28 cellular contexts compared by ENCODE assay signal in genomic region chr2:40874380-40874779, GRCh38.
A peak's percentile ranks its signal among the peaks of the same experiment; 100 is the strongest.
DNase-seq lines count a peak whose midpoint lies in the region; FAIRE-seq and TF ChIP-seq lines count a peak whose summit lies in the region.
"Had no signal": no experiment of that assay in that cellular context is flagged by ENCODE, and none has a peak within 500 bp of the region (broad histone marks: within the 10 kb centered on the region; RNA-seq: fewer than 3 reads in every experiment).

No MANE protein-coding gene starts in this region.

- 74 to 84% (median 82%) methylated on average over 3 of the region's 3 CpGs for WGBS in small intestine, 3 donors

- no peaks in the 10 kb centered on the region for H3F3A ChIP-seq in neural cell (ENCODE audit: insufficient read depth, low read length, poor library complexity, severe bottlenecking)

- H3K79me2 ChIP-seq in neural cell (replicated peaks; ENCODE audit: insufficient read depth, low read length), result no peaks in the 10 kb centered on the region

- H3K9ac ChIP-seq in neural cell (ENCODE audit: low read length), result no peak overlapping the region
- H3K9ac ChIP-seq: BLaER1; BLaER1 treated with 17β-estradiol and CSF1 and Interleukin-3, amounts not matched to agents 10 nM and 100 nM had no signal

- no peak overlapping the region for H3K4me2 ChIP-seq in neural cell (ENCODE audit: low read length)
- H3K4me2 ChIP-seq: A549; BLaER1; BLaER1 treated with 17β-estradiol and CSF1 and Interleukin-3, amounts not matched to agents 10 nM and 100 nM had no signal

- H3K9me3 ChIP-seq in neural cell (ENCODE audit: low read length) (no peaks in the 10 kb centered on the region), small intestine (ENCODE audit: control insufficient read depth, low read depth) (no peaks in the 10 kb centered on the region)
- H3K9me3 ChIP-seq: A549; BE2C; BLaER1; BLaER1 treated with 17β-estradiol and CSF1 and Interleukin-3, amounts not matched to agents 10 nM and 100 nM; Caco-2 had no signal

- H3K4me1 ChIP-seq in small intestine (ENCODE audit: control insufficient read depth in 2 of 2, insufficient read depth in 1 of 2, low read depth in 1 of 2, low read length in 1 of 2), result no peaks in the 10 kb centered on the region
- H3K4me1 ChIP-seq: A549, BLaER1, Caco-2 had no signal

- TF ChIP-seq RAD21 in neural cell (conservative IDR thresholded peaks at IDR 0.05), result no peak

- peak; percentile 100 for TF ChIP-seq EP300 in neural cell (conservative IDR thresholded peaks at IDR 0.05; ENCODE audit: poor library complexity, severe bottlenecking)

- no peak for FAIRE-seq in small intestine (lab: Jason Lieb, UNC)
- FAIRE-seq: A204.1 had no signal

- no peaks in the 10 kb centered on the region for H3K27me3 ChIP-seq in neural cell (ENCODE audit: insufficient read depth, low read depth, low read length)
- H3K27me3 ChIP-seq in small intestine (ENCODE audit: control insufficient read depth in 2 of 2, insufficient read depth in 2 of 2, low read length in 2 of 2), result no peaks in the 10 kb centered on the region
- H3K27me3 ChIP-seq: BE2C; BLaER1; BLaER1 treated with 17β-estradiol and CSF1 and Interleukin-3, amounts not matched to agents 10 nM and 100 nM had no signal

- DNase-seq in small intestine, result no peak
- DNase-seq: 8988T; ACHN; AML-193; BE2C; C1 segment of cervical spinal cord; Caco-2; Calu3; CD4-positive, alpha-beta memory T cell; CD4-positive, alpha-beta T cell; CD4-positive, CD25-positive, alpha-beta regulatory T cell; CD8-positive, alpha-beta memory T cell; CD8-positive, alpha-beta T cell; COR-L47; DMS 273 treated with DMSO at 0.1 percent for 48 hours; DMS153; DMS53; DMS79; DMS79 treated with DMSO at 0.1 percent for 48 hours; DND-41; EL had no signal

- H3K9me2 ChIP-seq in neural cell (ENCODE audit: insufficient read depth, low read length), result no peaks in the 10 kb centered on the region

- no peaks in the 10 kb centered on the region for H3K36me3 ChIP-seq in neural cell (ENCODE audit: insufficient read depth, low read length)
- no peaks in the 10 kb centered on the region for H3K36me3 ChIP-seq in small intestine (ENCODE audit: control insufficient read depth in 2 of 2, insufficient read depth in 2 of 2, low read length in 2 of 2)
- H3K36me3 ChIP-seq: BE2C; BLaER1; BLaER1 treated with 17β-estradiol and CSF1 and Interleukin-3, amounts not matched to agents 10 nM and 100 nM had no signal

- no peaks in the 10 kb centered on the region for H4K20me1 ChIP-seq in neural cell (ENCODE audit: insufficient read depth)
- H4K20me1 ChIP-seq: BLaER1; BLaER1 treated with 17β-estradiol and CSF1 and Interleukin-3, amounts not matched to agents 10 nM and 100 nM had no signal

- H3K4me3 ChIP-seq in neural cell (ENCODE audit: low read length) (no peak overlapping the region), small intestine (ENCODE audit: low read depth in 1 of 2, low read length in 2 of 2) (no peak overlapping the region)
- H3K4me3 ChIP-seq: A549; BLaER1; BLaER1 treated with 17β-estradiol and CSF1 and Interleukin-3, amounts not matched to agents 10 nM and 100 nM had no signal

- H2AFZ ChIP-seq in neural cell (ENCODE audit: low read depth, low read length), result no peak overlapping the region

- no peak for TF ChIP-seq CTCF in neural cell (IDR thresholded peaks at IDR 0.05; ENCODE audit: poor library complexity, severe bottlenecking)

- H3K27ac ChIP-seq in neural cell (ENCODE audit: low read length) (no peak overlapping the region), small intestine (ENCODE audit: low read depth in 1 of 2, low read length in 1 of 2) (no peak overlapping the region)
- H3K27ac ChIP-seq: 22Rv1; A549; BLaER1; BLaER1 treated with 17β-estradiol and CSF1 and Interleukin-3, amounts not matched to agents 10 nM and 100 nM; C4-2B had no signal

TF ChIP-seq in neural cell, 6 proteins besides CTCF, POLR2A, EP300 and RAD21:
- TF ChIP-seq EZH2 (IDR thresholded peaks at IDR 0.05; ENCODE audit: borderline replicate concordance, insufficient read depth, low read length, poor library complexity, severe bottlenecking) (no peak), POLR2AphosphoS5 (IDR thresholded peaks at IDR 0.05) (peak; percentile 90), SMC3 (conservative IDR thresholded peaks at IDR 0.05; ENCODE audit: poor library complexity) (peak; percentile 26)
